ENCODE assay signal across 1 cellular context in the genomic region with DNA sequence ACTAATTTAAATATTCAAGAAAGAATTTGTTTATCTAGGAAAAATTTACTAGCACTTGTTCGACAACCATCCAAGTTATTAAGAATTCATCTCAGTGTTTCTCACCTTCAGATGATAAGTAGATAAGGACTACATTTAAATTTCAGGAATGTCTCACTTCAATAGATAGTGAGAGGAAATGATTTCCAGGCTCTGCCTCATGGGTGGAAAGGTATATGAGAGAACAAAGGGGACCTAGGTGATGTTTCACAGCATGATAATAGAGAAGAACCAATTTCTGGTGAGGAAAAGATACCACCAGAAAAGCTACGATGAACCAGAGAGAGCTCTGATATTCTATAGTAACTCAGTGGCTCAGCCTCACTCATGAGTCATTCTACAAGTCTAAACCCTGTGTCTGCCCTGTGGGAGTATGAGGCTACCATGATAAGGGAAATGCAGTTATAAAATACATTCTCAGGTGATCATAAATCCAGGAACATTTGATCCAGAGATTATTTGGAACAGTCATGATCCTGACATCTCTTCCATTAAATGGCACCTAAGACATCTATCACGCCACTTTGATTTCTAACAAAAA.
TF ChIP-seq lines count a peak whose summit lies in the region.

No MANE protein-coding gene starts in this region.

TF ChIP-seq in SK-N-SH treated with all-trans-retinoic acid at 6 μM for 48 hours, 23 proteins besides CTCF, POLR2A, EP300 and RAD21 (continued from another document):
- TF ChIP-seq, protein P1, sequence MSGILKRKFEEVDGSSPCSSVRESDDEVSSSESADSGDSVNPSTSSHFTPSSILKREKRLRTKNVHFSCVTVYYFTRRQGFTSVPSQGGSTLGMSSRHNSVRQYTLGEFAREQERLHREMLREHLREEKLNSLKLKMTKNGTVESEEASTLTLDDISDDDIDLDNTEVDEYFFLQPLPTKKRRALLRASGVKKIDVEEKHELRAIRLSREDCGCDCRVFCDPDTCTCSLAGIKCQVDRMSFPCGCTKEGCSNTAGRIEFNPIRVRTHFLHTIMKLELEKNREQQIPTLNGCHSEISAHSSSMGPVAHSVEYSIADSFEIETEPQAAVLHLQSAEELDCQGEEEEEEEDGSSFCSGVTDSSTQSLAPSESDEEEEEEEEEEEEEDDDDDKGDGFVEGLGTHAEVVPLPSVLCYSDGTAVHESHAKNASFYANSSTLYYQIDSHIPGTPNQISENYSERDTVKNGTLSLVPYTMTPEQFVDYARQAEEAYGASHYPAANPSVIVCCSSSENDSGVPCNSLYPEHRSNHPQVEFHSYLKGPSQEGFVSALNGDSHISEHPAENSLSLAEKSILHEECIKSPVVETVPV (CRISPR knock-in tag; IDR thresholded peaks at IDR 0.05) = no peak
- TF ChIP-seq, protein P2, sequence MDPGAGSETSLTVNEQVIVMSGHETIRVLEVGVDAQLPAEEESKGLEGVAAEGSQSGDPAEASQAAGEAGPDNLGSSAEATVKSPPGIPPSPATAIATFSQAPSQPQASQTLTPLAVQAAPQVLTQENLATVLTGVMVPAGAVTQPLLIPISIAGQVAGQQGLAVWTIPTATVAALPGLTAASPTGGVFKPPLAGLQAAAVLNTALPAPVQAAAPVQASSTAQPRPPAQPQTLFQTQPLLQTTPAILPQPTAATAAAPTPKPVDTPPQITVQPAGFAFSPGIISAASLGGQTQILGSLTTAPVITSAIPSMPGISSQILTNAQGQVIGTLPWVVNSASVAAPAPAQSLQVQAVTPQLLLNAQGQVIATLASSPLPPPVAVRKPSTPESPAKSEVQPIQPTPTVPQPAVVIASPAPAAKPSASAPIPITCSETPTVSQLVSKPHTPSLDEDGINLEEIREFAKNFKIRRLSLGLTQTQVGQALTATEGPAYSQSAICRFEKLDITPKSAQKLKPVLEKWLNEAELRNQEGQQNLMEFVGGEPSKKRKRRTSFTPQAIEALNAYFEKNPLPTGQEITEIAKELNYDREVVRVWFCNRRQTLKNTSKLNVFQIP (CRISPR knock-in tag; IDR thresholded peaks at IDR 0.05; ENCODE audit: borderline replicate concordance, low read depth) = no peak
